ENCODE assay signal across 8 cellular contexts in genomic region chr2:48343571-48344440, GRCh38. TPM values are rescaled to one million over a fixed set of nuclear protein-coding genes. Genes with fewer than 3 reads are reported as not detected.
DNase-seq lines count a peak whose midpoint lies in the region; ATAC-seq and TF ChIP-seq lines count a peak whose summit lies in the region.

No MANE protein-coding gene starts in this region.

- H3K27ac ChIP-seq in CD4-positive, CD25-positive, alpha-beta regulatory T cell (ENCODE audit: insufficient read depth, low read length, poor library complexity, severe bottlenecking) = peak overlapping the region; percentile 85

- peak; percentile 76 to 89 for ATAC-seq in CD4-positive, CD25-positive, alpha-beta regulatory T cell (ENCODE audit: low read depth in 2 of 2)

- no peak for TF ChIP-seq CTCF in GM20000 (IDR thresholded peaks at IDR 0.05; ENCODE audit: extremely low read depth, missing control alignments)
- TF ChIP-seq CTCF in astrocyte of the spinal cord (IDR thresholded peaks at IDR 0.05; ENCODE audit: low read depth, low read length) = no peak

- peak overlapping the region; percentile 82 for H3K4me3 ChIP-seq in CD4-positive, CD25-positive, alpha-beta regulatory T cell (ENCODE audit: low read depth, low read length)
- H3K4me3 ChIP-seq in astrocyte of the spinal cord (ENCODE audit: low read depth, low read length) = peak overlapping the region; percentile 21

- peaks cover 27 to 69% (median 45%) of the 10 kb centered on the region in 4 donors for H3K4me1 Mint-ChIP-seq in CD4-positive, CD25-positive, alpha-beta regulatory T cell
- H3K4me1 Mint-ChIP-seq in IgD-negative memory B cell = peaks cover 21 to 42% (median 28%) of the 10 kb centered on the region in 3 donors

- peaks cover 30% of the 10 kb centered on the region for H3K36me3 Mint-ChIP-seq in CD4-positive, CD25-positive, alpha-beta regulatory T cell
- peaks cover 19% of the 10 kb centered on the region for H3K36me3 Mint-ChIP-seq in IgD-negative memory B cell

- in situ Hi-C loops in astrocyte of the spinal cord (cut with HindIII; ENCODE audit: low sequenced_read_pairs) = no loop called here

- peak overlapping the region; percentile 32 to 91 (median 80) for H3K27ac Mint-ChIP-seq in CD4-positive, CD25-positive, alpha-beta regulatory T cell
- peak overlapping the region in 2 of 3 donors; percentile 3 to 65 for H3K27ac Mint-ChIP-seq in IgD-negative memory B cell

- DNase-seq in CD4-positive, CD25-positive, alpha-beta regulatory T cell = peak in 2 of 3 donors; percentile 66 to 87
- DNase-seq in GM20000 (ENCODE audit: low spot score) (peak; percentile 12), astrocyte of the spinal cord (ENCODE audit: low read depth, low spot score) (peak; percentile 83), lung microvascular endothelial cell (ENCODE audit: low read depth in 2 of 2) (peak; percentile 64 to 91), hypothalamus (lab: John Stamatoyannopoulos, UW) (no peak), inferior parietal cortex (ENCODE audit: extremely low spot score) (no peak), GM19238 (ENCODE audit: insufficient read length, low spot score) (no peak)

- H3K9me3 ChIP-seq in CD4-positive, CD25-positive, alpha-beta regulatory T cell (ENCODE audit: control insufficient read depth in 2 of 2, low read length in 2 of 2) = peaks cover 19 to 30% of the 10 kb centered on the region in 2 experiments

- H3K4me1 ChIP-seq in CD4-positive, CD25-positive, alpha-beta regulatory T cell (ENCODE audit: control insufficient read depth, insufficient read depth, low read length, poor library complexity, severe bottlenecking) = peaks cover 42% of the 10 kb centered on the region

- H3K36me3 ChIP-seq in CD4-positive, CD25-positive, alpha-beta regulatory T cell (ENCODE audit: control insufficient read depth, insufficient read depth, low read length) = peaks cover 27% of the 10 kb centered on the region

- peaks cover 4 to 17% (median 5%) of the 10 kb centered on the region in 7 donors for H3K9me3 Mint-ChIP-seq in CD4-positive, CD25-positive, alpha-beta regulatory T cell
- H3K9me3 Mint-ChIP-seq in IgD-negative memory B cell = peaks cover 5 to 16% (median 5%) of the 10 kb centered on the region in 3 donors

- peak overlapping the region; percentile 61 to 77 (median 68) for H3K4me3 Mint-ChIP-seq in CD4-positive, CD25-positive, alpha-beta regulatory T cell
- peak overlapping the region in 3 of 4 donors; percentile 23 to 72 (median 65) for H3K4me3 Mint-ChIP-seq in IgD-negative memory B cell

- H3K27me3 Mint-ChIP-seq in CD4-positive, CD25-positive, alpha-beta regulatory T cell = no peaks in the 10 kb centered on the region
- no peaks in the 10 kb centered on the region for H3K27me3 Mint-ChIP-seq in IgD-negative memory B cell

- H3K27me3 ChIP-seq in CD4-positive, CD25-positive, alpha-beta regulatory T cell (ENCODE audit: control insufficient read depth, insufficient read depth, low read length) = no peaks in the 10 kb centered on the region

RNA-seq across cellular contexts. Expression of gene FOXN2, which starts 29.3 kb away (rescaled TPM):
- total RNA-seq in CD4-positive, CD25-positive, alpha-beta regulatory T cell = 58.4 TPM
- 10 to 100 TPM; 48.9 to 67.6 (median 59.5) TPM for polyA plus RNA-seq in CD4-positive, CD25-positive, alpha-beta regulatory T cell
- polyA plus RNA-seq in IgD-negative memory B cell = 42.4 TPM
- 21.8 and 33.7 TPM in 2 replicates for total RNA-seq in lung microvascular endothelial cell

Comparison
In these comparisons a context has a peak if more than half of its experiments do, and no peak if none do; other contexts are left out.
1. DNase-seq: peak in CD4-positive, CD25-positive, alpha-beta regulatory T cell (2 of 3), GM20000 (single experiment), astrocyte of the spinal cord (single experiment) and lung microvascular endothelial cell (2 of 2); none in hypothalamus (0 of 51), inferior parietal cortex (single experiment) and GM19238 (single experiment).